In the genomic region with DNA sequence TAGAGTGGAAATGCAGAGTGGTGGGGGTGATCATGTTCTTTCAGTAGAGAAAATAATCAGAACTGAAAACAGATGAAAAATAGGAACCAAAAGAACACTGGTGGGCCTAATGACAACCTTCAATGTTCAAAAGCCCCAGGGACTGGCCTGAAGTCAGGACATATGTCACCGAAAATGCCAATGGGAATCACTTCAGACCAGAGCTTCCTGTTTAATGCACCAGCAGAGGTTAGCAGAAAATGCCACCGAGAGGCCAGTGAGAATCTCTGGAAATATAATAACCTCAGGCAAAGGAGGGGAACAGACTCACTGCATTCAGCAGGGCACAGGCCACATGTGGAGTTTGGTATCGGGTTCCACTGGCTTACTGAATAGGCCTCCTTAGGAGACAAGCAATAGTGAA, we compare ENCODE assay signal across 12 cellular contexts. TPM values are rescaled to one million over a fixed set of nuclear protein-coding genes. Genes with fewer than 3 reads are reported as not detected.
DNase-seq lines count a peak whose midpoint lies in the region; ATAC-seq, FAIRE-seq and TF ChIP-seq lines count a peak whose summit lies in the region.
"Had no signal": no experiment of that assay in that cellular context is flagged by ENCODE, and none has a peak within 500 bp of the region (broad histone marks: within the 10 kb centered on the region; RNA-seq: fewer than 3 reads in every experiment).

No MANE protein-coding gene starts in this region.

- H3K36me3 ChIP-seq in mesodermal cell (ENCODE audit: control insufficient read depth, insufficient read depth, low read length) (peaks cover 14% of the 10 kb centered on the region), pancreas (no peaks in the 10 kb centered on the region)

- FAIRE-seq in pancreas (lab: Jason Lieb, UNC): no peak

- H3K27ac ChIP-seq in mesodermal cell (ENCODE audit: low read depth, low read length, severe bottlenecking): peak overlapping the region; percentile 29
- no peak overlapping the region for H3K27ac ChIP-seq in pancreas
- H3K27ac ChIP-seq: suprapubic skin had no signal

- DNase-seq in NCI-H2171 treated with DMSO at 0.1 percent for 48 hours (lab: John Stamatoyannopoulos, UW) (peak; percentile 48), NCI-H226 (no peak), pancreas (no peak), Right ventricle myocardium inferior (ENCODE audit: missing footprints) (no peak)
- DNase-seq: activated effector memory CD4-positive, alpha-beta T cell treated with Interleukin-2 at 50 U/mL for 16 hours; CD4-positive, CD25-positive, alpha-beta regulatory T cell; naive thymus-derived CD4-positive, alpha-beta T cell had no signal

- intact Hi-C loops in pancreas (cut with DNase I): no loop called here
- intact Hi-C loops in Right ventricle myocardium inferior (cut with DNase I): no loop called here

- H3K27me3 ChIP-seq in pancreas: peaks cover 3 to 21% (median 5%) of the 10 kb centered on the region in 4 donors
- H3K27me3 ChIP-seq: suprapubic skin had no signal

- H3K4me1 ChIP-seq in mesodermal cell (ENCODE audit: control insufficient read depth, insufficient read depth, low read length, poor library complexity, severe bottlenecking) (no peaks in the 10 kb centered on the region), pancreas (peaks cover 0 to under 1% (median 0%) of the 10 kb centered on the region in 3 donors)

- no peaks in the 10 kb centered on the region for H3K9me3 ChIP-seq in mesodermal cell (ENCODE audit: control insufficient read depth, low read length)
- H3K9me3 ChIP-seq in pancreas: no peaks in the 10 kb centered on the region
- H3K9me3 ChIP-seq: suprapubic skin had no signal

- TF ChIP-seq CTCF in pancreas (IDR thresholded peaks at IDR 0.05): no peak

- no peak overlapping the region for H3K4me3 ChIP-seq in mesodermal cell (ENCODE audit: extremely low read depth, insufficient read depth, low read length, poor library complexity, severe bottlenecking)
- no peak overlapping the region for H3K4me3 ChIP-seq in pancreas
- H3K4me3 ChIP-seq: suprapubic skin had no signal

- ATAC-seq in GM18868 (IDR thresholded peaks at IDR 0.05; ENCODE audit: unreplicated experiment) (peak; percentile 68), HG02571 (IDR thresholded peaks at IDR 0.05; ENCODE audit: unreplicated experiment) (peak; percentile 54), pancreas (no peak), Right ventricle myocardium inferior (no peak), GM21367 (IDR thresholded peaks at IDR 0.05; ENCODE audit: unreplicated experiment) (no peak)
- ATAC-seq: naive thymus-derived CD4-positive, alpha-beta T cell had no signal

- 49 to 83% methylated on average over 2 to 3 of the region's 3 CpGs for WGBS in mesodermal cell (ENCODE audit: insufficient coverage in 2 of 2), 2 experiments
- WGBS in pancreas, 2 donors: 89 to 90% methylated on average over 3 of the region's 3 CpGs

RNA-seq across cellular contexts. Expression of gene CD58, which starts 15.9 kb away (rescaled TPM):
- polyA plus RNA-seq in mesodermal cell (2013, experiment 1 of 2): 17.8 TPM
- polyA plus RNA-seq in mesodermal cell (2013, experiment 2 of 2): 18.2 TPM
- total RNA-seq in pancreas (1 to 10 TPM; 1.7 to 9.1 (median 3.1) TPM), Right ventricle myocardium inferior (30.1 TPM)
- 1 to 10 TPM; 5.7 to 7.3 TPM for polyA plus RNA-seq in pancreas

Comparison
In these comparisons a context has a peak if more than half of its experiments do, and no peak if none do; other contexts are left out.
1. ATAC-seq: peak in GM18868 (single experiment) and HG02571 (single experiment); none in pancreas (0 of 4), Right ventricle myocardium inferior (single experiment) and GM21367 (single experiment).